11 cellular contexts compared by ENCODE assay signal in genomic region chr17:38920374-38921291, GRCh38. TPM values are rescaled to one million over a fixed set of nuclear protein-coding genes. Genes with fewer than 3 reads are reported as not detected.
DNase-seq lines count a peak whose midpoint lies in the region; ATAC-seq and TF ChIP-seq lines count a peak whose summit lies in the region.
"Had no signal": no experiment of that assay in that cellular context is flagged by ENCODE, and none has a peak within 500 bp of the region (broad histone marks: within the 10 kb centered on the region; RNA-seq: fewer than 3 reads in every experiment).

No MANE protein-coding gene starts in this region.

- H3K18ac ChIP-seq in mesendoderm (ENCODE audit: low read length): no peak overlapping the region

- no peak overlapping the region for H3K27ac ChIP-seq in CD8-positive, alpha-beta T cell (ENCODE audit: low read depth, low read length)
- H3K27ac ChIP-seq in right cardiac atrium (ENCODE audit: low read length): peak overlapping the region; percentile 47
- peak overlapping the region; percentile 7 for H3K27ac ChIP-seq in smooth muscle cell (ENCODE audit: low read depth)
- no peak overlapping the region for H3K27ac ChIP-seq in mesendoderm (ENCODE audit: low read depth, low read length)
- H3K27ac ChIP-seq: SJSA1 had no signal

- H2AK5ac ChIP-seq in mesendoderm (ENCODE audit: low read length): no peak overlapping the region

- no peak overlapping the region for H2BK15ac ChIP-seq in mesendoderm (replicated peaks; ENCODE audit: low read depth)

- ATAC-seq in CD8-positive, alpha-beta T cell: no peak
- ATAC-seq in activated CD8-positive, alpha-beta memory T cell treated with anti-CD3 and anti-CD28 coated beads, Interleukin-2, amount 10 ng/mL, durations not matched to agents 7 days and 5 days: no peak
- ATAC-seq in right cardiac atrium: peak; percentile 36 to 76

- H3K36me3 ChIP-seq in CD8-positive, alpha-beta T cell (ENCODE audit: insufficient read depth, low read length): peaks cover 34% of the 10 kb centered on the region
- H3K36me3 ChIP-seq in smooth muscle cell (ENCODE audit: low read depth) (no peaks in the 10 kb centered on the region), mesendoderm (ENCODE audit: control insufficient read depth, insufficient read depth, low read length) (peaks cover 4% of the 10 kb centered on the region)

- no peak overlapping the region for H3K4me3 ChIP-seq in CD8-positive, alpha-beta T cell (ENCODE audit: low read depth, low read length)
- H3K4me3 ChIP-seq in right cardiac atrium (ENCODE audit: low read length) (no peak overlapping the region), smooth muscle cell (no peak overlapping the region), mesendoderm (ENCODE audit: low read length) (no peak overlapping the region)
- H3K4me3 ChIP-seq: SJSA1 had no signal

- H3K79me1 ChIP-seq in mesendoderm (ENCODE audit: low read length): no peaks in the 10 kb centered on the region

- H3K4me3 Mint-ChIP-seq in CD8-positive, alpha-beta T cell: no peak overlapping the region
- no peak overlapping the region for H3K4me3 Mint-ChIP-seq in activated CD8-positive, alpha-beta memory T cell treated with anti-CD3 and anti-CD28 coated beads, Interleukin-2, amount 10 ng/mL, durations not matched to agents 7 days and 5 days

- peaks cover 12% of the 10 kb centered on the region for H3K4me1 ChIP-seq in CD8-positive, alpha-beta T cell (ENCODE audit: insufficient read depth, low read length)
- H3K4me1 ChIP-seq in right cardiac atrium (ENCODE audit: control insufficient read depth, insufficient read depth, low read length) (peaks cover 20% of the 10 kb centered on the region), smooth muscle cell (ENCODE audit: low read depth) (peaks cover 14% of the 10 kb centered on the region), mesendoderm (ENCODE audit: control insufficient read depth, low read depth, low read length) (peaks cover 2% of the 10 kb centered on the region)
- H3K4me1 ChIP-seq: SJSA1 had no signal

- TF ChIP-seq CTCF in CD8-positive, alpha-beta T cell (IDR thresholded peaks at IDR 0.05): no peak
- TF ChIP-seq CTCF in smooth muscle cell (IDR thresholded peaks at IDR 0.05; ENCODE audit: borderline replicate concordance, insufficient read depth, poor library complexity, severe bottlenecking): no peak

- H3K27me3 Mint-ChIP-seq in CD8-positive, alpha-beta T cell (ENCODE audit: low read depth): no peaks in the 10 kb centered on the region
- H3K27me3 Mint-ChIP-seq in activated CD8-positive, alpha-beta memory T cell treated with anti-CD3 and anti-CD28 coated beads, Interleukin-2, amount 10 ng/mL, durations not matched to agents 7 days and 5 days: no peaks in the 10 kb centered on the region

- H3K36me3 Mint-ChIP-seq in CD8-positive, alpha-beta T cell: peaks cover 53% of the 10 kb centered on the region
- peaks cover 27% of the 10 kb centered on the region for H3K36me3 Mint-ChIP-seq in activated CD8-positive, alpha-beta memory T cell treated with anti-CD3 and anti-CD28 coated beads, Interleukin-2, amount 10 ng/mL, durations not matched to agents 7 days and 5 days

- DNase-seq in CD8-positive, alpha-beta T cell: peak in 1 of 7 experiments; percentile 23
- peak; percentile 31 for DNase-seq in activated CD8-positive, alpha-beta memory T cell treated with anti-CD3 and anti-CD28 coated beads, Interleukin-2, amount 10 ng/mL, durations not matched to agents 7 days and 5 days
- peak in 2 of 3 donors; percentile 43 to 59 for DNase-seq in right cardiac atrium
- DNase-seq in smooth muscle cell (lab: John Stamatoyannopoulos, UW; ENCODE audit: unreplicated experiment): no peak
- no peak for DNase-seq in NCI-H2171 (lab: John Stamatoyannopoulos, UW)
- DNase-seq in mesendoderm: no peak
- no peak for DNase-seq in GDM1 (lab: John Stamatoyannopoulos, UW)
- DNase-seq in SIG-M5 (lab: John Stamatoyannopoulos, UW): no peak
- DNase-seq: DMS 273 treated with DMSO at 0.1 percent for 48 hours had no signal

- 48% methylated on average over 9 of the region's 9 CpGs for WGBS in right cardiac atrium
- 64% methylated on average over 9 of the region's 9 CpGs for WGBS in smooth muscle cell (ENCODE audit: low lambda C conversion rate)
- no CpG with 5 or more reads among the region's 9 CpGs for WGBS in mesendoderm (ENCODE audit: extremely low coverage, insufficient coverage, low lambda C conversion rate)

- no peak overlapping the region for H4K8ac ChIP-seq in mesendoderm (ENCODE audit: low read depth, low read length)

- H2BK5ac ChIP-seq in mesendoderm (ENCODE audit: low read length): no peak overlapping the region

- no peaks in the 10 kb centered on the region for H3K27me3 ChIP-seq in CD8-positive, alpha-beta T cell (ENCODE audit: insufficient read depth, low read length)
- H3K27me3 ChIP-seq in right cardiac atrium (ENCODE audit: control insufficient read depth, insufficient read depth): no peaks in the 10 kb centered on the region
- H3K27me3 ChIP-seq in smooth muscle cell (ENCODE audit: low read depth): no peaks in the 10 kb centered on the region
- no peaks in the 10 kb centered on the region for H3K27me3 ChIP-seq in mesendoderm (ENCODE audit: insufficient read depth, low read length, poor library complexity)
- H3K27me3 ChIP-seq: SJSA1 had no signal

- H3K4me1 Mint-ChIP-seq in CD8-positive, alpha-beta T cell (ENCODE audit: low read depth): peaks cover 38% of the 10 kb centered on the region
- peaks cover 21% of the 10 kb centered on the region for H3K4me1 Mint-ChIP-seq in activated CD8-positive, alpha-beta memory T cell treated with anti-CD3 and anti-CD28 coated beads, Interleukin-2, amount 10 ng/mL, durations not matched to agents 7 days and 5 days

- H3K9me3 ChIP-seq in CD8-positive, alpha-beta T cell (ENCODE audit: low read length): no peaks in the 10 kb centered on the region
- H3K9me3 ChIP-seq in right cardiac atrium (ENCODE audit: control insufficient read depth, low read length): no peaks in the 10 kb centered on the region
- H3K9me3 ChIP-seq in smooth muscle cell (replicated peaks; ENCODE audit: low read depth): no peaks in the 10 kb centered on the region
- H3K9me3 ChIP-seq: SJSA1 had no signal

- POLR2A ChIA-PET in CD8-positive, alpha-beta T cell (lab: Charles Lee): no interaction called here

- H4K20me1 ChIP-seq in smooth muscle cell (ENCODE audit: low read depth): peaks cover 65% of the 10 kb centered on the region

- H3K9me3 Mint-ChIP-seq in CD8-positive, alpha-beta T cell: no peaks in the 10 kb centered on the region
- no peaks in the 10 kb centered on the region for H3K9me3 Mint-ChIP-seq in activated CD8-positive, alpha-beta memory T cell treated with anti-CD3 and anti-CD28 coated beads, Interleukin-2, amount 10 ng/mL, durations not matched to agents 7 days and 5 days (ENCODE audit: low read depth)

- no peak overlapping the region for H3K4ac ChIP-seq in mesendoderm (ENCODE audit: low read depth, low read length)

- H3K9ac ChIP-seq in smooth muscle cell (ENCODE audit: low read depth) (no peak overlapping the region), mesendoderm (ENCODE audit: low read length) (no peak overlapping the region)

- CTCF ChIA-PET in CD8-positive, alpha-beta T cell (lab: Charles Lee): interaction anchor here (0.6 to 3.6 kb wide), 4 partner anchors 14 to 254 kb away, joined by 3 to 16 read pairs (median 4); no protein-coding TSS in a partner anchor
- CTCF ChIA-PET in activated CD8-positive, alpha-beta memory T cell treated with anti-CD3 and anti-CD28 coated beads, Interleukin-2, amount 10 ng/mL, durations not matched to agents 7 days and 5 days (lab: Charles Lee): interaction anchor here (0.7 to 5.1 kb wide), 2 partner anchors 19 to 140 kb away, joined by 3 to 55 read pairs; no protein-coding TSS in a partner anchor

- intact Hi-C loops in CD8-positive, alpha-beta T cell (cut with DNase I, micrococcal nuclease): no loop called here
- intact Hi-C loops in right cardiac atrium (cut with DNase I): no loop called here

- H2BK120ac ChIP-seq in mesendoderm (ENCODE audit: low read depth, low read length): no peak overlapping the region

- H2AFZ ChIP-seq in smooth muscle cell (ENCODE audit: low read depth): no peak overlapping the region

- peaks cover 25% of the 10 kb centered on the region for H3F3A ChIP-seq in smooth muscle cell (ENCODE audit: low read depth)

- H3K23ac ChIP-seq in mesendoderm (ENCODE audit: low read length): no peak overlapping the region

- no peak overlapping the region for H4K5ac ChIP-seq in mesendoderm (ENCODE audit: low read length)

- peak overlapping the region; percentile 86 for H3K27ac Mint-ChIP-seq in CD8-positive, alpha-beta T cell
- no peak overlapping the region for H3K27ac Mint-ChIP-seq in activated CD8-positive, alpha-beta memory T cell treated with anti-CD3 and anti-CD28 coated beads, Interleukin-2, amount 10 ng/mL, durations not matched to agents 7 days and 5 days

- no peak overlapping the region for H3K56ac ChIP-seq in mesendoderm (ENCODE audit: low read length)

- H3K79me2 ChIP-seq in smooth muscle cell (ENCODE audit: low read depth) (no peaks in the 10 kb centered on the region), mesendoderm (ENCODE audit: control insufficient read depth, insufficient read depth, low read length) (no peaks in the 10 kb centered on the region)

- H3K4me2 ChIP-seq in smooth muscle cell: no peak overlapping the region
- H3K4me2 ChIP-seq in mesendoderm (ENCODE audit: low read length): no peak overlapping the region

RNA-seq across cellular contexts. Expression of gene FBXO47, which starts 46.6 kb away (rescaled TPM):
- total RNA-seq in CD8-positive, alpha-beta T cell: not detected
- under 1 TPM in 1 of 2 experiments, not detected in 1; 0.18 TPM for total RNA-seq in activated CD8-positive, alpha-beta memory T cell treated with anti-CD3 and anti-CD28 coated beads, Interleukin-2, amount 10 ng/mL, durations not matched to agents 7 days and 5 days
- not detected for total RNA-seq in right cardiac atrium
- not detected for polyA plus RNA-seq in right cardiac atrium
- not detected in 2 replicates for total RNA-seq in smooth muscle cell
- polyA plus RNA-seq in smooth muscle cell: not detected in 2 replicates
- polyA plus RNA-seq in mesendoderm (2013, experiment 1 of 2): 0.03 TPM
- not detected for polyA plus RNA-seq in mesendoderm (2013, experiment 2 of 2)
- total RNA-seq: activated CD8-positive, alpha-beta memory T cell treated with anti-CD3 and anti-CD28 coated beads for 36 hours; SJSA1 had no signal

RNA-seq across cellular contexts. Expression of gene LASP1, which starts 50.8 kb away (rescaled TPM):
- 10 to 100 TPM; 51.6 to 57.1 TPM for total RNA-seq in CD8-positive, alpha-beta T cell
- 100 to 1,000 TPM; 208 to 239 TPM for total RNA-seq in activated CD8-positive, alpha-beta memory T cell treated with anti-CD3 and anti-CD28 coated beads, Interleukin-2, amount 10 ng/mL, durations not matched to agents 7 days and 5 days
- total RNA-seq in right cardiac atrium (10 to 100 TPM; 29.2 to 39.6 (median 35.8) TPM), smooth muscle cell (108 and 133 TPM in 2 replicates)
- polyA plus RNA-seq in right cardiac atrium (23.8 TPM), smooth muscle cell (120 and 130 TPM in 2 replicates)
- polyA plus RNA-seq in mesendoderm (2013, experiment 1 of 2): 160 TPM
- 164 TPM for polyA plus RNA-seq in mesendoderm (2013, experiment 2 of 2)

Comparison
In these comparisons a context has a peak if more than half of its experiments do, and no peak if none do; other contexts are left out.
1. ATAC-seq: peak in right cardiac atrium (2 of 2); none in CD8-positive, alpha-beta T cell (single experiment) and activated CD8-positive, alpha-beta memory T cell treated with anti-CD3 and anti-CD28 coated beads, Interleukin-2, amount 10 ng/mL, durations not matched to agents 7 days and 5 days (single experiment).
2. DNase-seq: peak in activated CD8-positive, alpha-beta memory T cell treated with anti-CD3 and anti-CD28 coated beads, Interleukin-2, amount 10 ng/mL, durations not matched to agents 7 days and 5 days (single experiment) and right cardiac atrium (2 of 3); none in smooth muscle cell (single experiment), NCI-H2171 (single experiment), mesendoderm (single experiment), GDM1 (single experiment) and SIG-M5 (single experiment).
3. H3K27ac ChIP-seq: peak in right cardiac atrium (single experiment) and smooth muscle cell (single experiment); none in CD8-positive, alpha-beta T cell (single experiment) and mesendoderm (single experiment).